ENCODE assay signal across 15 cellular contexts in the genomic region with DNA sequence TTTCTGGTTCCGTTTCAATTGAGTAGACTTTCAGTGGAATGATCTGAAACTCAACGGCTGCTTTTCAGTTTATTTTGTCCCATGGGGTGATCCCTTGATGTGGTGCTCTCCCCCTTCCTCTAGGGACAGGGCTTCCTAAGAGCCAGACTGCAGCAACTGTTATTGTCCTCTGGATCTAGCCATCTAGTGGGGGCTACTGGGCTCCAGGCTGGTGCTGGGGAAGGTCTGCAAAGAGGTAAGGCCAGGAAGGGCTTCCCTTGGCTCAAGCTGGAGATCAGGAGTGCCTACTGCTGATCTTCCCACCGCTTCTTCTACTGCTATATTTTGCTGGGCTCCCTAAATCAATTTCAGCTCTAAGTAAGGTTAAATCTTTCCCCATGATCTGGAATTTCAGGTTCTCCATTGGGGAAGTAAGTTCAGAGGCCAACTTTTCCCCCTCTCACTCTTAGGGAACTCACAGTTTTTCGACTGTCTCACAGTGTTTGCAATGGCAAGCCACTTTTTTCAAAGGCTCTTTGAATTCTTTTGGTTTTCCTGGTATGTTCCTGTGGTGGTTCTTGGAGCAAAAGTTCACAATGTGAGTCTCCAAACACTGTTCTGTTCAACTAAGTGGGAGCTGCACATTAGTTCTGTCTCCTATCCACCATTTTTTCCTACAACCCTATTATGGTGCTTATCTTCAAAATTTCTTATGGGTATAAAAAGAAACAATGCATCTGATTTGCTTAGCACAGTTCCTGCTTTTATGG.
"Had no signal": no experiment of that assay in that cellular context is flagged by ENCODE, and none has a peak within 500 bp of the region (broad histone marks: within the 10 kb centered on the region; RNA-seq: fewer than 3 reads in every experiment).

No MANE protein-coding gene starts in this region.

- H3K4me3 ChIP-seq: mucosa of descending colon, pancreas had no signal

- H3K4me3 Mint-ChIP-seq: activated CD8-positive, alpha-beta T cell treated with anti-CD3 and anti-CD28 coated beads for 36 hours; naive thymus-derived CD4-positive, alpha-beta T cell; T-helper 17 cell had no signal

- ATAC-seq: activated CD8-positive, alpha-beta T cell treated with anti-CD3 and anti-CD28 coated beads for 36 hours; activated naive CD4-positive, alpha-beta T cell treated with anti-CD3 and anti-CD28 coated beads, Interleukin-2, amount 50 U/mL, for 72 hours; left lobe of liver; mucosa of descending colon; naive thymus-derived CD4-positive, alpha-beta T cell; pancreas; T-helper 17 cell had no signal

- H3K27ac Mint-ChIP-seq: activated CD8-positive, alpha-beta T cell treated with anti-CD3 and anti-CD28 coated beads for 36 hours; activated naive CD4-positive, alpha-beta T cell treated with anti-CD3 and anti-CD28 coated beads, Interleukin-2, amount 50 U/mL, for 72 hours; naive thymus-derived CD4-positive, alpha-beta T cell; T-helper 17 cell had no signal

- H3K9me3 ChIP-seq: pancreas had no signal

- H3K27me3 ChIP-seq: pancreas had no signal

- H3K4me1 ChIP-seq: pancreas had no signal

- H3K36me3 ChIP-seq: pancreas had no signal

- DNase-seq: activated CD4-positive, alpha-beta T cell treated with anti-CD3 and anti-CD28 coated beads for 4 hours; activated CD8-positive, alpha-beta T cell treated with anti-CD3 and anti-CD28 coated beads for 36 hours; activated gamma-delta T cell; activated T-cell treated with anti-CD3 and anti-CD28 coated beads, Interleukin-2, amount 50 U/mL, for 48 hours; amygdala; dermis blood vessel endothelial cell; erythroblast; mucosa of descending colon; naive thymus-derived CD4-positive, alpha-beta T cell; pancreas; stimulated activated CD4-positive, alpha-beta T cell treated with anti-CD3 and anti-CD28 coated beads, Interleukin-12 subunit alpha, Interleukin-12 subunit beta, amount 100 ng/mL, for 4 hours; stimulated activated CD4-positive, alpha-beta T cell treated with anti-CD3 and anti-CD28 coated beads, Interleukin-2, amount 100 ng/mL, for 24 hours; T-helper 17 cell had no signal

- H3K27ac ChIP-seq: pancreas had no signal

- H3K4me1 Mint-ChIP-seq: naive thymus-derived CD4-positive, alpha-beta T cell; T-helper 17 cell had no signal
